10 cellular contexts compared by ENCODE assay signal in the genomic region with DNA sequence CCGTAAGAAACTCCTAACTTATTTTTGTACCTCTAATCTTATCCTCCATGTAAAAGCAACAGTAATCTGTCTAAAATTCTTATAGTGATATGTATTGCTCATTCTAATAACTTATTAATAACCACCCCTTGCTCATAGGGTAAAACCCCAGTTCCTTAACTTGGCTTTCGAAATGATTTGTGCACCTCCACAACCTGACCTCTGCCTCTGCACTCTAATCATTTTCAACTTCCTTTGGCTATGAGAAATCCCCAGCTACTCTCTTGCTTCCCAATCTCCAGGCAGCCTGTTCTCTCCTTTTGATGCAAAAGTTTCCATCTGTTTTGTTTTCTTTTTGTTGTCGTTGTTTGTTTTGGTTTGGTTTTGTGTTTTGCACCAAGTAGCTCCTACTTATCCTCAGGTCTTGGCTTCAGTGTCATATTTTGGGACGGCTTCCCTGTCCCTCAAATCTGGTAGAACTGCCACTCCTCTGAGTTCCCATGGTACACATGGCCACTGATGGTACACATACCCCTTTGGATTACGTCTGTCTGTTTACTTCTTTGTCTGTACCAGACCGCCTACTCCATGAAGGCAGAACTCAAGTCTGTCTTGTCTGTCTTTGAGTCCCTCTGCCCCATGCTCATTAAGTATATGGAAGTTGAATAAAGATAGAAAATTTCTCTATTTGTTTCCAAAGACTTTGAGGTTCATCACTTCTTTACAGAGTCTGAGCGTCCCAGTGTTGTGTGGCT.
DNase-seq lines count a peak whose midpoint lies in the region; ATAC-seq lines count a peak whose summit lies in the region.
"Had no signal": no experiment of that assay in that cellular context is flagged by ENCODE, and none has a peak within 500 bp of the region (broad histone marks: within the 10 kb centered on the region; RNA-seq: fewer than 3 reads in every experiment).

No MANE protein-coding gene starts in this region.

- H3K4me1 Mint-ChIP-seq in memory B cell = peaks cover 51% of the 10 kb centered on the region

- peak; percentile 98 for ATAC-seq in GM18873 (IDR thresholded peaks at IDR 0.05; ENCODE audit: low FRiP score, unreplicated experiment)
- ATAC-seq in GM21515 (IDR thresholded peaks at IDR 0.05; ENCODE audit: unreplicated experiment) = peak; percentile 92
- ATAC-seq in HG03108 (IDR thresholded peaks at IDR 0.05; ENCODE audit: unreplicated experiment) = peak; percentile 92
- ATAC-seq in memory B cell (ENCODE audit: low read depth) = peak; percentile 51

- peak overlapping the region; percentile 40 for H3K4me3 Mint-ChIP-seq in memory B cell
- H3K4me3 Mint-ChIP-seq: T-helper 2 cell treated with Interferon-gamma antibody and Interleukin-4, amounts not matched to agents 5 μg/mL and 100 μg/mL, for 36 hours had no signal

- no peaks in the 10 kb centered on the region for H3K27me3 Mint-ChIP-seq in memory B cell

- peak overlapping the region; percentile 89 for H3K27ac Mint-ChIP-seq in memory B cell
- H3K27ac Mint-ChIP-seq: T-helper 2 cell treated with Interferon-gamma antibody and Interleukin-4, amounts not matched to agents 5 μg/mL and 100 μg/mL, for 36 hours had no signal

- DNase-seq in memory B cell (ENCODE audit: low spot score in 2 of 2) (peak in 1 of 2 donors; percentile 28), islet precursor cell (no peak), NCI-H187 treated with DMSO at 0.1 percent for 48 hours (lab: John Stamatoyannopoulos, UW) (no peak)
- no peak for DNase-seq in central memory CD4-positive, alpha-beta T cell
- DNase-seq: amniotic stem cell, NCI-H510A had no signal

- peaks cover 3% of the 10 kb centered on the region for H3K36me3 Mint-ChIP-seq in memory B cell

- H3K9me3 Mint-ChIP-seq in memory B cell = no peaks in the 10 kb centered on the region
- H3K9me3 Mint-ChIP-seq: T-helper 2 cell treated with Interferon-gamma antibody and Interleukin-4, amounts not matched to agents 5 μg/mL and 100 μg/mL, for 36 hours had no signal
